Comparison of ENCODE assay signal across 12 cellular contexts in genomic region chr15:71679223-71680078, GRCh38.
A peak's percentile ranks its signal among the peaks of the same experiment; 100 is the strongest.
DNase-seq lines count a peak whose midpoint lies in the region; ATAC-seq and TF ChIP-seq lines count a peak whose summit lies in the region.
"Had no signal": no experiment of that assay in that cellular context is flagged by ENCODE, and none has a peak within 500 bp of the region (broad histone marks: within the 10 kb centered on the region; RNA-seq: fewer than 3 reads in every experiment).

No MANE protein-coding gene starts in this region.

- WGBS in spleen, 5 donors = 64 to 78% (median 73%) methylated on average over 7 of the region's 7 CpGs

- H3K4me1 Mint-ChIP-seq in activated CD8-positive, alpha-beta T cell treated with anti-CD3 and anti-CD28 coated beads for 36 hours (ENCODE audit: low read depth) = peaks cover 15% of the 10 kb centered on the region
- peaks cover 11% of the 10 kb centered on the region for H3K4me1 Mint-ChIP-seq in activated CD8-positive, alpha-beta T cell treated with anti-CD3 and anti-CD28 coated beads, Interleukin-2, amount 10 ng/mL, durations not matched to agents 7 days and 5 days (ENCODE audit: low read depth)
- peaks cover 46% of the 10 kb centered on the region for H3K4me1 Mint-ChIP-seq in T-helper 2 cell treated with Interferon-gamma antibody and Interleukin-4, amounts not matched to agents 5 μg/mL and 100 μg/mL, for 36 hours (ENCODE audit: low read depth)

- H3K27me3 Mint-ChIP-seq in activated CD8-positive, alpha-beta T cell treated with anti-CD3 and anti-CD28 coated beads for 36 hours = peaks cover 21% of the 10 kb centered on the region
- H3K27me3 Mint-ChIP-seq in activated CD8-positive, alpha-beta T cell treated with anti-CD3 and anti-CD28 coated beads, Interleukin-2, amount 10 ng/mL, durations not matched to agents 7 days and 5 days (ENCODE audit: low read depth) = peaks cover 3% of the 10 kb centered on the region
- peaks cover 5% of the 10 kb centered on the region for H3K27me3 Mint-ChIP-seq in T-helper 2 cell treated with Interferon-gamma antibody and Interleukin-4, amounts not matched to agents 5 μg/mL and 100 μg/mL, for 36 hours (ENCODE audit: low read depth)

- in situ Hi-C loops in GM13977 (cut with MboI; ENCODE audit: low pct_unique_long_range_greater_than_20kb, low sequenced_read_pairs, unreplicated experiment) = no loop called here

- TF ChIP-seq CTCF in activated CD8-positive, alpha-beta T cell treated with anti-CD3 and anti-CD28 coated beads for 36 hours (IDR thresholded peaks at IDR 0.05) = no peak
- TF ChIP-seq CTCF in fibroblast of villous mesenchyme (IDR thresholded peaks at IDR 0.05; ENCODE audit: insufficient read depth, low read depth, low read length) (no peak), spleen (IDR thresholded peaks at IDR 0.05 in 8 of 11, conservative IDR thresholded peaks at IDR 0.05 in 3 of 11) (no peak), GM13977 (IDR thresholded peaks at IDR 0.05; ENCODE audit: extremely low read depth, insufficient read depth, missing control alignments) (no peak)

- H3K9me3 Mint-ChIP-seq in activated CD8-positive, alpha-beta T cell treated with anti-CD3 and anti-CD28 coated beads for 36 hours = no peaks in the 10 kb centered on the region
- no peaks in the 10 kb centered on the region for H3K9me3 Mint-ChIP-seq in activated CD8-positive, alpha-beta T cell treated with anti-CD3 and anti-CD28 coated beads, Interleukin-2, amount 10 ng/mL, durations not matched to agents 7 days and 5 days (ENCODE audit: insufficient read depth)
- no peaks in the 10 kb centered on the region for H3K9me3 Mint-ChIP-seq in T-helper 2 cell treated with Interferon-gamma antibody and Interleukin-4, amounts not matched to agents 5 μg/mL and 100 μg/mL, for 36 hours

- CTCF ChIA-PET in activated CD8-positive, alpha-beta T cell treated with anti-CD3 and anti-CD28 coated beads for 36 hours (lab: Charles Lee) = no interaction called here
- CTCF ChIA-PET in activated CD8-positive, alpha-beta T cell treated with anti-CD3 and anti-CD28 coated beads, Interleukin-2, amount 10 ng/mL, durations not matched to agents 7 days and 5 days (lab: Charles Lee) = no interaction called here

- POLR2A ChIA-PET in activated CD8-positive, alpha-beta T cell treated with anti-CD3 and anti-CD28 coated beads for 36 hours (lab: Charles Lee) = no interaction called here
- POLR2A ChIA-PET in activated CD8-positive, alpha-beta T cell treated with anti-CD3 and anti-CD28 coated beads, Interleukin-2, amount 10 ng/mL, durations not matched to agents 7 days and 5 days (lab: Charles Lee) = no interaction called here

- H3K27me3 ChIP-seq in spleen (replicated peaks in 1 of 7) = no peaks in the 10 kb centered on the region
- H3K27me3 ChIP-seq: sigmoid colon had no signal

- ATAC-seq in activated CD8-positive, alpha-beta T cell treated with anti-CD3 and anti-CD28 coated beads for 36 hours = peak; percentile 49
- ATAC-seq in activated CD8-positive, alpha-beta T cell treated with anti-CD3 and anti-CD28 coated beads, Interleukin-2, amount 10 ng/mL, durations not matched to agents 7 days and 5 days = no peak
- no peak for ATAC-seq in HG03442 (IDR thresholded peaks at IDR 0.05; ENCODE audit: unreplicated experiment)
- no peak for ATAC-seq in HG03342 (IDR thresholded peaks at IDR 0.05; ENCODE audit: unreplicated experiment)

- no peaks in the 10 kb centered on the region for H3K36me3 Mint-ChIP-seq in activated CD8-positive, alpha-beta T cell treated with anti-CD3 and anti-CD28 coated beads for 36 hours (ENCODE audit: low read depth)
- H3K36me3 Mint-ChIP-seq in activated CD8-positive, alpha-beta T cell treated with anti-CD3 and anti-CD28 coated beads, Interleukin-2, amount 10 ng/mL, durations not matched to agents 7 days and 5 days (ENCODE audit: low read depth) = no peaks in the 10 kb centered on the region
- peaks cover 5% of the 10 kb centered on the region for H3K36me3 Mint-ChIP-seq in T-helper 2 cell treated with Interferon-gamma antibody and Interleukin-4, amounts not matched to agents 5 μg/mL and 100 μg/mL, for 36 hours (ENCODE audit: low read depth)

- peak; percentile 8 for DNase-seq in activated CD8-positive, alpha-beta T cell treated with anti-CD3 and anti-CD28 coated beads for 36 hours
- no peak for DNase-seq in activated CD8-positive, alpha-beta T cell treated with anti-CD3 and anti-CD28 coated beads, Interleukin-2, amount 10 ng/mL, durations not matched to agents 7 days and 5 days
- DNase-seq in T-helper 2 cell treated with Interferon-gamma antibody and Interleukin-4, amounts not matched to agents 5 μg/mL and 100 μg/mL, for 36 hours (ENCODE audit: low spot score) = peak; percentile 13
- peak; percentile 91 for DNase-seq in fibroblast of villous mesenchyme (ENCODE audit: low read depth)
- no peak for DNase-seq in spleen
- DNase-seq in GM13977 (ENCODE audit: low spot score) = no peak
- DNase-seq: ACHN; activated CD4-positive, alpha-beta T cell treated with anti-CD3 and anti-CD28 coated beads, Interleukin-2, amount 50 U/mL, for 4 hours; amniotic stem cell; sigmoid colon had no signal

- peaks cover 0 to 15% (median 0%) of the 10 kb centered on the region in 6 donors for H3K4me1 ChIP-seq in spleen

- no peaks in the 10 kb centered on the region for H3K36me3 ChIP-seq in spleen
- H3K36me3 ChIP-seq: sigmoid colon had no signal

- no peak for TF ChIP-seq POLR2A in spleen (IDR thresholded peaks at IDR 0.05)

- intact Hi-C loops in activated CD8-positive, alpha-beta T cell treated with anti-CD3 and anti-CD28 coated beads for 36 hours (cut with micrococcal nuclease) = no loop called here
- intact Hi-C loops in spleen (cut with DNase I; ENCODE audit: low total_unique reads) = no loop called here

- H3K27ac ChIP-seq in spleen = peak overlapping the region in 7 of 8 donors; percentile 55 to 80 (median 76)

- no peak overlapping the region for H3K4me3 ChIP-seq in fibroblast of villous mesenchyme (ENCODE audit: low read depth, low read length)
- H3K4me3 ChIP-seq in spleen = no peak overlapping the region
- H3K4me3 ChIP-seq: sigmoid colon had no signal

- no peak overlapping the region for H3K27ac Mint-ChIP-seq in activated CD8-positive, alpha-beta T cell treated with anti-CD3 and anti-CD28 coated beads for 36 hours
- no peak overlapping the region for H3K27ac Mint-ChIP-seq in activated CD8-positive, alpha-beta T cell treated with anti-CD3 and anti-CD28 coated beads, Interleukin-2, amount 10 ng/mL, durations not matched to agents 7 days and 5 days
- no peak overlapping the region for H3K27ac Mint-ChIP-seq in T-helper 2 cell treated with Interferon-gamma antibody and Interleukin-4, amounts not matched to agents 5 μg/mL and 100 μg/mL, for 36 hours

- H3K9me3 ChIP-seq in spleen = no peaks in the 10 kb centered on the region
- H3K9me3 ChIP-seq: sigmoid colon had no signal

- H3K4me3 Mint-ChIP-seq in activated CD8-positive, alpha-beta T cell treated with anti-CD3 and anti-CD28 coated beads for 36 hours = no peak overlapping the region
- no peak overlapping the region for H3K4me3 Mint-ChIP-seq in activated CD8-positive, alpha-beta T cell treated with anti-CD3 and anti-CD28 coated beads, Interleukin-2, amount 10 ng/mL, durations not matched to agents 7 days and 5 days
- no peak overlapping the region for H3K4me3 Mint-ChIP-seq in T-helper 2 cell treated with Interferon-gamma antibody and Interleukin-4, amounts not matched to agents 5 μg/mL and 100 μg/mL, for 36 hours

Comparison
In these comparisons a context has a peak if more than half of its experiments do, and no peak if none do; other contexts are left out.
1. DNase-seq: peak in activated CD8-positive, alpha-beta T cell treated with anti-CD3 and anti-CD28 coated beads for 36 hours (single experiment), T-helper 2 cell treated with Interferon-gamma antibody and Interleukin-4, amounts not matched to agents 5 μg/mL and 100 μg/mL, for 36 hours (single experiment) and fibroblast of villous mesenchyme (single experiment); none in activated CD8-positive, alpha-beta T cell treated with anti-CD3 and anti-CD28 coated beads, Interleukin-2, amount 10 ng/mL, durations not matched to agents 7 days and 5 days (single experiment), spleen (single experiment) and GM13977 (single experiment).